ENCODE assay signal across 25 cellular contexts in genomic region chr12:54666008-54666407, GRCh38. TPM values are rescaled to one million over a fixed set of nuclear protein-coding genes. Genes with fewer than 3 reads are reported as not detected.
A peak's percentile ranks its signal among the peaks of the same experiment; 100 is the strongest.
DNase-seq lines count a peak whose midpoint lies in the region; ATAC-seq, FAIRE-seq and TF ChIP-seq lines count a peak whose summit lies in the region.
"Had no signal": no experiment of that assay in that cellular context is flagged by ENCODE, and none has a peak within 500 bp of the region (broad histone marks: within the 10 kb centered on the region; RNA-seq: fewer than 3 reads in every experiment).

No MANE protein-coding gene starts in this region.

- H2BK120ac ChIP-seq in neuronal stem cell (ENCODE audit: low read depth, low read length) = no peak overlapping the region

- no peak overlapping the region for H3K14ac ChIP-seq in neuronal stem cell (ENCODE audit: low read length)

- H4K20me1 ChIP-seq in mammary epithelial cell (ENCODE audit: insufficient read depth, low read length) (no peaks in the 10 kb centered on the region), GM23338 (replicated peaks; ENCODE audit: insufficient read depth) (no peaks in the 10 kb centered on the region)
- H4K20me1 ChIP-seq: BLaER1 treated with 17β-estradiol and CSF1 and Interleukin-3, amounts not matched to agents 10 nM and 100 nM had no signal

- H3K4me3 Mint-ChIP-seq in GM23338 = no peak overlapping the region
- H3K4me3 Mint-ChIP-seq: CD14-positive monocyte; CD4-positive, alpha-beta T cell; CD8-positive, alpha-beta memory T cell had no signal

- no peaks in the 10 kb centered on the region for H3K79me1 ChIP-seq in neuronal stem cell (ENCODE audit: low read depth, low read length)

- no TSS peak for BruUV-seq in mammary epithelial cell (replicated peaks; lab: Mats Ljungman, UMichigan)

- H3K4me2 ChIP-seq in mammary epithelial cell (ENCODE audit: insufficient read depth, low read depth, low read length) (no peak overlapping the region), GM23338 (no peak overlapping the region), neuronal stem cell (ENCODE audit: insufficient read depth, low read length, poor library complexity, severe bottlenecking) (no peak overlapping the region)

- H2AK5ac ChIP-seq in neuronal stem cell (ENCODE audit: low read depth, low read length) = no peak overlapping the region

- no peak overlapping the region for H2AFZ ChIP-seq in mammary epithelial cell (ENCODE audit: low read depth, low read length)
- H2AFZ ChIP-seq in GM23338 = peak overlapping the region; percentile 20; the same call in 1 of the 2 replicates
- no peak overlapping the region for H2AFZ ChIP-seq in neuronal stem cell (ENCODE audit: low read length)

- no peaks in the 10 kb centered on the region for H3K9me3 Mint-ChIP-seq in GM23338
- H3K9me3 Mint-ChIP-seq: CD14-positive monocyte; CD4-positive, alpha-beta T cell; CD8-positive, alpha-beta memory T cell had no signal

- no peaks in the 10 kb centered on the region for H3F3A ChIP-seq in GM23338 (replicated peaks; ENCODE audit: low read depth)

- H3K4me3 ChIP-seq in breast epithelium (no peak overlapping the region), mammary epithelial cell (replicated peaks in 1 of 3; ENCODE audit: insufficient read depth in 1 of 3, low read depth in 2 of 3, low read length in 3 of 3) (no peak overlapping the region), GM23338 (no peak overlapping the region), bronchial epithelial cell (ENCODE audit: low read depth, low read length) (no peak overlapping the region), pancreas (no peak overlapping the region), neuronal stem cell (ENCODE audit: low read length in 2 of 2) (no peak overlapping the region)
- H3K4me3 ChIP-seq: BLaER1 treated with 17β-estradiol and CSF1 and Interleukin-3, amounts not matched to agents 10 nM and 100 nM; GM12878 had no signal

- no peak overlapping the region for H2BK5ac ChIP-seq in neuronal stem cell (ENCODE audit: low read length)

- H3K9me3 ChIP-seq in breast epithelium (no peaks in the 10 kb centered on the region), mammary epithelial cell (replicated peaks; ENCODE audit: insufficient read depth, low read length) (no peaks in the 10 kb centered on the region), pancreas (no peaks in the 10 kb centered on the region), neuronal stem cell (replicated peaks in 1 of 2; ENCODE audit: control insufficient read depth in 2 of 2, insufficient read depth in 1 of 2, low read depth in 1 of 2, low read length in 2 of 2) (no peaks in the 10 kb centered on the region)
- H3K9me3 ChIP-seq: BE2C; BLaER1 treated with 17β-estradiol and CSF1 and Interleukin-3, amounts not matched to agents 10 nM and 100 nM had no signal

- no peaks in the 10 kb centered on the region for H3K36me3 ChIP-seq in breast epithelium
- H3K36me3 ChIP-seq in mammary epithelial cell (ENCODE audit: insufficient read depth, low read length) = no peaks in the 10 kb centered on the region
- no peaks in the 10 kb centered on the region for H3K36me3 ChIP-seq in GM23338 (ENCODE audit: insufficient read depth)
- no peaks in the 10 kb centered on the region for H3K36me3 ChIP-seq in bronchial epithelial cell (ENCODE audit: control insufficient read depth, insufficient read depth, low read length)
- no peaks in the 10 kb centered on the region for H3K36me3 ChIP-seq in pancreas
- no peaks in the 10 kb centered on the region for H3K36me3 ChIP-seq in neuronal stem cell (replicated peaks in 1 of 2; ENCODE audit: control insufficient read depth in 2 of 2, insufficient read depth in 2 of 2, low read length in 2 of 2)
- H3K36me3 ChIP-seq: BE2C; BLaER1 treated with 17β-estradiol and CSF1 and Interleukin-3, amounts not matched to agents 10 nM and 100 nM had no signal

- no peak for ATAC-seq in GM23338
- peak; percentile 45 to 88 (median 72) for ATAC-seq in pancreas

- 78% methylated on average over 3 of the region's 3 CpGs for WGBS in mammary epithelial cell (ENCODE audit: low coverage, missing lambda C conversion rate)
- WGBS in pancreas, 2 donors = 61 to 69% methylated on average over 3 of the region's 3 CpGs
- no CpG with 5 or more reads among the region's 3 CpGs for WGBS in neuronal stem cell (ENCODE audit: extremely low coverage in 2 of 2, insufficient read length in 2 of 2, insufficient replicate concordance in 1 of 2), 2 donors

- no peak overlapping the region for H4K91ac ChIP-seq in neuronal stem cell (ENCODE audit: low read depth, low read length, poor library complexity)

- CTCF ChIA-PET in mammary epithelial cell (lab: Charles Lee; ENCODE audit: low non-redundant PET) = no interaction called here

- no peak overlapping the region for H2BK15ac ChIP-seq in neuronal stem cell (ENCODE audit: low read length)

- no peak overlapping the region for H4K8ac ChIP-seq in neuronal stem cell (ENCODE audit: low read depth, low read length)

- no peak overlapping the region for H2BK12ac ChIP-seq in neuronal stem cell (ENCODE audit: low read length)

- H3K27ac Mint-ChIP-seq in GM23338 = no peak overlapping the region
- H3K27ac Mint-ChIP-seq: CD14-positive monocyte; CD4-positive, alpha-beta T cell had no signal

- dilution Hi-C loops in mammary epithelial cell (cut with HindIII; ENCODE audit: low sequenced_read_pairs) = no loop called here

- peak overlapping the region; percentile 38 to 48 for H3K27ac ChIP-seq in breast epithelium
- H3K27ac ChIP-seq in mammary epithelial cell (ENCODE audit: insufficient read depth, low read depth, low read length) = no peak overlapping the region
- no peak overlapping the region for H3K27ac ChIP-seq in GM23338 (ENCODE audit: low read depth)
- H3K27ac ChIP-seq in pancreas = no peak overlapping the region
- no peak overlapping the region for H3K27ac ChIP-seq in neuronal stem cell (replicated peaks; ENCODE audit: low read length)
- H3K27ac ChIP-seq: BLaER1 treated with 17β-estradiol and CSF1 and Interleukin-3, amounts not matched to agents 10 nM and 100 nM had no signal

- no peaks in the 10 kb centered on the region; the same call in 2 of the 3 replicates for H3K4me1 Mint-ChIP-seq in GM23338
- H3K4me1 Mint-ChIP-seq: CD14-positive monocyte; CD8-positive, alpha-beta memory T cell had no signal

- H3K27me3 ChIP-seq in breast epithelium (no peaks in the 10 kb centered on the region), mammary epithelial cell (ENCODE audit: insufficient read depth, low read length) (peaks cover 5% of the 10 kb centered on the region), GM23338 (ENCODE audit: insufficient read depth) (no peaks in the 10 kb centered on the region), bronchial epithelial cell (ENCODE audit: control insufficient read depth, insufficient read depth, low read length) (peaks cover 1% of the 10 kb centered on the region), pancreas (no peaks in the 10 kb centered on the region), neuronal stem cell (ENCODE audit: control insufficient read depth in 3 of 3, insufficient read depth in 3 of 3, low read depth in 1 of 3, low read length in 3 of 3) (no peaks in the 10 kb centered on the region)
- H3K27me3 ChIP-seq: BLaER1 treated with 17β-estradiol and CSF1 and Interleukin-3, amounts not matched to agents 10 nM and 100 nM had no signal

- no peaks in the 10 kb centered on the region for H3K9me2 ChIP-seq in GM23338 (ENCODE audit: insufficient read depth)

- no peaks in the 10 kb centered on the region for H3K79me2 ChIP-seq in mammary epithelial cell (ENCODE audit: insufficient read depth, low read length)
- H3K79me2 ChIP-seq in GM23338 (replicated peaks; ENCODE audit: insufficient read depth) = no peaks in the 10 kb centered on the region

- TF ChIP-seq POLR2A in breast epithelium (IDR thresholded peaks at IDR 0.05) = no peak

- H3K4me1 ChIP-seq in breast epithelium (no peaks in the 10 kb centered on the region), mammary epithelial cell (ENCODE audit: insufficient read depth, low read length) (no peaks in the 10 kb centered on the region), GM23338 (ENCODE audit: insufficient read depth) (no peaks in the 10 kb centered on the region), pancreas (no peaks in the 10 kb centered on the region), neuronal stem cell (ENCODE audit: control insufficient read depth in 2 of 2, insufficient read depth in 1 of 2, low read depth in 1 of 2, low read length in 2 of 2) (peaks cover 0 to 2% of the 10 kb centered on the region in 2 donors)
- H3K4me1 ChIP-seq: BE2C had no signal

- H3K23ac ChIP-seq in neuronal stem cell (ENCODE audit: low read depth, low read length, poor library complexity) = no peak overlapping the region

- in situ Hi-C loops in mammary epithelial cell (cut with MboI; ENCODE audit: low sequenced_read_pairs in 2 of 2) = no loop called here

- no peaks in the 10 kb centered on the region for H3K36me3 Mint-ChIP-seq in GM23338 (ENCODE audit: low read depth)
- H3K36me3 Mint-ChIP-seq: CD14-positive monocyte; CD8-positive, alpha-beta memory T cell had no signal

- intact Hi-C loops in breast epithelium (cut with DNase I; ENCODE audit: low total_unique reads) (no loop called here), mammary epithelial cell (cut with micrococcal nuclease) (no loop called here), pancreas (cut with DNase I) (no loop called here)

- DNase-seq in breast epithelium (ENCODE audit: low spot score in 2 of 2) (no peak), mammary epithelial cell (no peak), GM23338 (ENCODE audit: low spot score) (no peak), bronchial epithelial cell (ENCODE audit: low read depth) (peak; percentile 7), pancreas (peak in 1 of 6 donors; percentile 21), neuronal stem cell (ENCODE audit: low spot score) (no peak), AG08395 (ENCODE audit: low spot score) (no peak), NK-92 (lab: John Stamatoyannopoulos, UW; ENCODE audit: unreplicated experiment) (no peak)
- DNase-seq: AML-193; BE2C; CD4-positive, alpha-beta T cell; CD8-positive, alpha-beta memory T cell; DMS 273 treated with DMSO at 0.1 percent for 48 hours; DND-41; H7; HCEC 1CT had no signal

- no peak overlapping the region for H3K18ac ChIP-seq in neuronal stem cell (ENCODE audit: low read length)

- H3K27me3 Mint-ChIP-seq in GM23338 (ENCODE audit: insufficient read depth, low read depth, poor library complexity) = no peaks in the 10 kb centered on the region

- H3K9ac ChIP-seq in mammary epithelial cell (ENCODE audit: insufficient read depth, low read length) (no peak overlapping the region), neuronal stem cell (ENCODE audit: low read depth, low read length, poor library complexity) (no peak overlapping the region)
- H3K9ac ChIP-seq: BLaER1 treated with 17β-estradiol and CSF1 and Interleukin-3, amounts not matched to agents 10 nM and 100 nM had no signal

- TF ChIP-seq CTCF in breast epithelium (IDR thresholded peaks at IDR 0.05) (no peak), mammary epithelial cell (conservative IDR thresholded peaks at IDR 0.05 in 1 of 2, IDR thresholded peaks at IDR 0.05 in 1 of 2; ENCODE audit: extremely low read depth in 1 of 2, insufficient read depth in 1 of 2, low read depth in 1 of 2, low read length in 2 of 2) (no peak), GM23338 (conservative IDR thresholded peaks at IDR 0.05; ENCODE audit: low read depth in 2 of 2) (no peak), bronchial epithelial cell (IDR thresholded peaks at IDR 0.05; ENCODE audit: insufficient read depth, low read length, severe bottlenecking) (no peak), pancreas (IDR thresholded peaks at IDR 0.05) (no peak)

- no peak overlapping the region for H3K4ac ChIP-seq in neuronal stem cell (ENCODE audit: low read length)

- peak; percentile 55 for FAIRE-seq in bronchial epithelial cell (lab: Jason Lieb, UNC)
- no peak for FAIRE-seq in pancreas (lab: Jason Lieb, UNC)
- FAIRE-seq: A204.1, D721Med, G401.6, GM18507, H1 had no signal

RNA-seq across cellular contexts. Expression of gene DCD, which starts 17.8 kb away (rescaled TPM):
- total RNA-seq in breast epithelium (not detected), mammary epithelial cell (not detected), bronchial epithelial cell (not detected in 2 replicates), pancreas (not detected)
- polyA plus RNA-seq in mammary epithelial cell (not detected), GM23338 (2016; fragmentation: Nextera tagmentation; extraction: Ambion mirVana) (not detected in 2 replicates), pancreas (not detected)
- polyA minus RNA-seq in mammary epithelial cell = not detected
- total RNA-seq in GM23338 (2014; rRNA removed; shearing (Covaris generic)) = not detected in 2 replicates
- not detected for polyA plus RNA-seq in neuronal stem cell (2013, experiment 1 of 2)
- not detected for polyA plus RNA-seq in neuronal stem cell (2013, experiment 2 of 2)
- total RNA-seq: CD4-positive, alpha-beta T cell; CD8-positive, alpha-beta memory T cell; GM12878; H1; H7 had no signal
- polyA plus RNA-seq: AG04450; CD14-positive monocyte; CD8-positive, alpha-beta memory T cell; GM12878; H1 had no signal

RNA-seq across cellular contexts. Expression of gene LACRT, which starts 31.3 kb away (rescaled TPM):
- total RNA-seq in breast epithelium (not detected), mammary epithelial cell (not detected), bronchial epithelial cell (not detected in 2 replicates), pancreas (not detected)
- polyA plus RNA-seq in mammary epithelial cell (not detected), GM23338 (2016; fragmentation: Nextera tagmentation; extraction: Ambion mirVana) (not detected in 2 replicates), pancreas (not detected)
- polyA minus RNA-seq in mammary epithelial cell = not detected
- total RNA-seq in GM23338 (2014; rRNA removed; shearing (Covaris generic)) = not detected in 2 replicates
- polyA plus RNA-seq in neuronal stem cell (2013, experiment 1 of 2) = not detected
- polyA plus RNA-seq in neuronal stem cell (2013, experiment 2 of 2) = not detected
- total RNA-seq: CD4-positive, alpha-beta T cell; CD8-positive, alpha-beta memory T cell; GM12878; H1; H7 had no signal
- polyA plus RNA-seq: AG04450; CD14-positive monocyte; CD8-positive, alpha-beta memory T cell; GM12878; H1 had no signal

Comparison
In these comparisons a context has a peak if more than half of its experiments do, and no peak if none do; other contexts are left out.
1. H3K27ac ChIP-seq: peak in breast epithelium (2 of 2); none in mammary epithelial cell (single experiment), GM23338 (single experiment), pancreas (0 of 4) and neuronal stem cell (single experiment).